Comparison of ENCODE assay signal across 20 cellular contexts in the genomic region with DNA sequence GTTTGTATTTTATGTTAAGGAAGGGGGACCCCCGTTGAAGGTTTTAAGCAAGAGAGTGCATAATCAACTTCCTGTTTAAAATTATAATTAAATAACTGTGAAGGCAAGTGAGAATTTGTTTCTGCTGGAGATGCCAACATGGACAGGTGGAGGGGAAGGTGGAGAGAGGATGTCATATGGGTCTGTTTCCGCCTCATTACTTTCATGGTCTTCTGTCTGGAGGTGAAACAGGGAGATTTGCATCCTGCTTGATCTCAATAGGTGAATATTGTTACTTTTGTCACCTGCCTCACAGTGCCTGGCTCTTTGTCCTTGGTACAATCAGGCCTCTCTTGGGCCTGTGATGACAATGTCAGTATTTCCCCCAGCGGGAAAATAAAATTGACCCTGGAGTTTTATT.
DNase-seq lines count a peak whose midpoint lies in the region; ATAC-seq and TF ChIP-seq lines count a peak whose summit lies in the region.
"Had no signal": no experiment of that assay in that cellular context is flagged by ENCODE, and none has a peak within 500 bp of the region (broad histone marks: within the 10 kb centered on the region; RNA-seq: fewer than 3 reads in every experiment).

No MANE protein-coding gene starts in this region.

- H2BK15ac ChIP-seq in mesendoderm (replicated peaks; ENCODE audit: low read depth), result no peak overlapping the region

- no peak overlapping the region for H3K27ac Mint-ChIP-seq in activated naive CD8-positive, alpha-beta T cell treated with anti-CD3 and anti-CD28 coated beads, Interleukin-2, amount 50 U/mL, for 24 hours
- H3K27ac Mint-ChIP-seq: T-helper 1 cell treated with Interleukin-12 subunit alpha and Interleukin-12 subunit beta and Interleukin-4 antibody, amounts not matched to agents 30 μg/mL and 1 μg/mL, for 36 hours had no signal

- H3K36me3 Mint-ChIP-seq in activated naive CD8-positive, alpha-beta T cell treated with anti-CD3 and anti-CD28 coated beads, Interleukin-2, amount 50 U/mL, for 24 hours (ENCODE audit: low read depth), result no peaks in the 10 kb centered on the region
- H3K36me3 Mint-ChIP-seq: CD4-positive, alpha-beta memory T cell had no signal

- DNase-seq in NCI-H2171 treated with DMSO at 0.1 percent for 48 hours (lab: John Stamatoyannopoulos, UW), result peak; percentile 1
- no peak for DNase-seq in NCI-H2171 (lab: John Stamatoyannopoulos, UW)
- DNase-seq in NCI-H345 (lab: John Stamatoyannopoulos, UW), result peak; percentile 70
- DNase-seq in cerebellar cortex (ENCODE audit: low spot score), result peak; percentile 87
- no peak for DNase-seq in mesendoderm
- no peak for DNase-seq in WERI-Rb-1
- no peak for DNase-seq in activated naive CD8-positive, alpha-beta T cell treated with anti-CD3 and anti-CD28 coated beads, Interleukin-2, amount 50 U/mL, for 24 hours
- DNase-seq: Caco-2; CD4-positive, alpha-beta memory T cell; DMS 273 treated with DMSO at 0.1 percent for 48 hours; H7; Karpas-422; NCI-H1092; NCI-H1417 treated with DMSO at 0.1 percent for 48 hours; NCI-H446 treated with DMSO at 0.1 percent for 48 hours; PC-3; SK-N-SH; SW 1271 had no signal

- H4K8ac ChIP-seq in mesendoderm (ENCODE audit: low read depth, low read length), result no peak overlapping the region

- H2BK120ac ChIP-seq in mesendoderm (ENCODE audit: low read depth, low read length), result no peak overlapping the region

- H3K36me3 ChIP-seq in mesendoderm (ENCODE audit: control insufficient read depth, insufficient read depth, low read length), result no peaks in the 10 kb centered on the region
- H3K36me3 ChIP-seq in WERI-Rb-1, result no peaks in the 10 kb centered on the region

- no peak overlapping the region for H3K4me3 Mint-ChIP-seq in activated naive CD8-positive, alpha-beta T cell treated with anti-CD3 and anti-CD28 coated beads, Interleukin-2, amount 50 U/mL, for 24 hours
- H3K4me3 Mint-ChIP-seq: CD4-positive, alpha-beta memory T cell; T-helper 1 cell treated with Interleukin-12 subunit alpha and Interleukin-12 subunit beta and Interleukin-4 antibody, amounts not matched to agents 30 μg/mL and 1 μg/mL, for 36 hours had no signal

- H3K18ac ChIP-seq in mesendoderm (ENCODE audit: low read length), result no peak overlapping the region

- no peaks in the 10 kb centered on the region for H3K4me1 Mint-ChIP-seq in activated naive CD8-positive, alpha-beta T cell treated with anti-CD3 and anti-CD28 coated beads, Interleukin-2, amount 50 U/mL, for 24 hours
- H3K4me1 Mint-ChIP-seq: CD4-positive, alpha-beta memory T cell had no signal

- no peak overlapping the region for H2BK5ac ChIP-seq in mesendoderm (ENCODE audit: low read length)

- H3K27me3 ChIP-seq in mesendoderm (ENCODE audit: insufficient read depth, low read length, poor library complexity) (no peaks in the 10 kb centered on the region), WERI-Rb-1 (ENCODE audit: insufficient read depth, low read depth, severe bottlenecking) (no peaks in the 10 kb centered on the region)

- no peaks in the 10 kb centered on the region for H3K79me1 ChIP-seq in mesendoderm (ENCODE audit: low read length)

- no peak overlapping the region for H3K56ac ChIP-seq in mesendoderm (ENCODE audit: low read length)

- no peak overlapping the region for H3K4me3 ChIP-seq in mesendoderm (ENCODE audit: low read length)
- no peak overlapping the region for H3K4me3 ChIP-seq in WERI-Rb-1 (ENCODE audit: low read depth, low read length)

- no peaks in the 10 kb centered on the region for H3K4me1 ChIP-seq in mesendoderm (ENCODE audit: control insufficient read depth, low read depth, low read length)
- H3K4me1 ChIP-seq: Caco-2 had no signal

- H3K9ac ChIP-seq in mesendoderm (ENCODE audit: low read length), result no peak overlapping the region
- H3K9ac ChIP-seq: SK-N-SH had no signal

- no peak overlapping the region for H3K4me2 ChIP-seq in mesendoderm (ENCODE audit: low read length)
- H3K4me2 ChIP-seq: SK-N-SH had no signal

- no peak overlapping the region for H3K4ac ChIP-seq in mesendoderm (ENCODE audit: low read depth, low read length)

- H3K9me3 ChIP-seq in WERI-Rb-1 (ENCODE audit: severe bottlenecking), result peaks cover 2% of the 10 kb centered on the region
- H3K9me3 ChIP-seq: Caco-2, SK-N-SH had no signal

- WGBS in mesendoderm (ENCODE audit: extremely low coverage, insufficient coverage, low lambda C conversion rate), result no CpG with 5 or more reads among the region's 3 CpGs

- peaks cover 2% of the 10 kb centered on the region for H3K27me3 Mint-ChIP-seq in activated naive CD8-positive, alpha-beta T cell treated with anti-CD3 and anti-CD28 coated beads, Interleukin-2, amount 50 U/mL, for 24 hours

- no peak overlapping the region for H2AK5ac ChIP-seq in mesendoderm (ENCODE audit: low read length)

- no peak overlapping the region for H4K5ac ChIP-seq in mesendoderm (ENCODE audit: low read length)

- no peak overlapping the region for H3K27ac ChIP-seq in mesendoderm (ENCODE audit: low read depth, low read length)
- H3K27ac ChIP-seq in WERI-Rb-1, result no peak overlapping the region

- H3K23ac ChIP-seq in mesendoderm (ENCODE audit: low read length), result no peak overlapping the region

- ATAC-seq in activated naive CD8-positive, alpha-beta T cell treated with anti-CD3 and anti-CD28 coated beads, Interleukin-2, amount 50 U/mL, for 24 hours, result no peak
- ATAC-seq: HepG2, PC-3 had no signal

- TF ChIP-seq CTCF in WERI-Rb-1 (IDR thresholded peaks at IDR 0.05; ENCODE audit: low read depth, low read length), result no peak

- no peaks in the 10 kb centered on the region for H3K9me3 Mint-ChIP-seq in activated naive CD8-positive, alpha-beta T cell treated with anti-CD3 and anti-CD28 coated beads, Interleukin-2, amount 50 U/mL, for 24 hours
- H3K9me3 Mint-ChIP-seq: T-helper 1 cell treated with Interleukin-12 subunit alpha and Interleukin-12 subunit beta and Interleukin-4 antibody, amounts not matched to agents 30 μg/mL and 1 μg/mL, for 36 hours had no signal

- H3K79me2 ChIP-seq in mesendoderm (ENCODE audit: control insufficient read depth, insufficient read depth, low read length), result no peaks in the 10 kb centered on the region

Comparison
In these comparisons a context has a peak if more than half of its experiments do, and no peak if none do; other contexts are left out.
1. DNase-seq: peak in NCI-H2171 treated with DMSO at 0.1 percent for 48 hours (single experiment), NCI-H345 (single experiment) and cerebellar cortex (single experiment); none in NCI-H2171 (single experiment), mesendoderm (single experiment), WERI-Rb-1 (single experiment) and activated naive CD8-positive, alpha-beta T cell treated with anti-CD3 and anti-CD28 coated beads, Interleukin-2, amount 50 U/mL, for 24 hours (single experiment).